ENCODE assay signal across 8 cellular contexts in genomic region chr1:156103521-156103947, GRCh38. TPM values are rescaled to one million over a fixed set of nuclear protein-coding genes. Genes with fewer than 3 reads are reported as not detected.
A peak's percentile ranks its signal among the peaks of the same experiment; 100 is the strongest.
DNase-seq lines count a peak whose midpoint lies in the region; ATAC-seq and TF ChIP-seq lines count a peak whose summit lies in the region.

No MANE protein-coding gene starts in this region.

- H3K27me3 ChIP-seq in CD8-positive, alpha-beta memory T cell (ENCODE audit: insufficient read depth, low read length, poor library complexity, severe bottlenecking): no peaks in the 10 kb centered on the region
- no peaks in the 10 kb centered on the region for H3K27me3 ChIP-seq in prostate gland (replicated peaks; ENCODE audit: insufficient read depth)

- H3K4me3 Mint-ChIP-seq in CD8-positive, alpha-beta memory T cell: peak overlapping the region in 4 of 7 donors; percentile 14 to 83 (median 29)
- no peak overlapping the region for H3K4me3 Mint-ChIP-seq in T-helper 2 cell treated with Interferon-gamma antibody and Interleukin-4, amounts not matched to agents 5 μg/mL and 100 μg/mL, for 36 hours

- H3K27ac ChIP-seq in CD8-positive, alpha-beta memory T cell (ENCODE audit: low read depth, low read length): peak overlapping the region; percentile 98
- H3K27ac ChIP-seq in prostate gland: peak overlapping the region; percentile 94 to 97

- H3K4me1 Mint-ChIP-seq in CD8-positive, alpha-beta memory T cell: peaks cover 38 to 59% (median 58%) of the 10 kb centered on the region in 3 donors
- H3K4me1 Mint-ChIP-seq in T-helper 2 cell treated with Interferon-gamma antibody and Interleukin-4, amounts not matched to agents 5 μg/mL and 100 μg/mL, for 36 hours (ENCODE audit: low read depth): peaks cover 47% of the 10 kb centered on the region

- peak overlapping the region; percentile 75 to 100 (median 100) for H3K27ac Mint-ChIP-seq in CD8-positive, alpha-beta memory T cell
- peak overlapping the region; percentile 72 for H3K27ac Mint-ChIP-seq in T-helper 2 cell treated with Interferon-gamma antibody and Interleukin-4, amounts not matched to agents 5 μg/mL and 100 μg/mL, for 36 hours

- H3K4me1 ChIP-seq in CD8-positive, alpha-beta memory T cell (ENCODE audit: insufficient read depth, low read length): peaks cover 36% of the 10 kb centered on the region
- peaks cover 26% of the 10 kb centered on the region for H3K4me1 ChIP-seq in prostate gland (replicated peaks)

- no peak for TF ChIP-seq POLR2A in prostate gland (IDR thresholded peaks at IDR 0.05)

- H3K4me3 ChIP-seq in CD8-positive, alpha-beta memory T cell (ENCODE audit: low read length): no peak overlapping the region
- H3K4me3 ChIP-seq in epithelial cell of esophagus (ENCODE audit: low read length) (peak overlapping the region; percentile 21), prostate gland (no peak overlapping the region)

- H3K9me3 ChIP-seq in CD8-positive, alpha-beta memory T cell (ENCODE audit: low read length): no peaks in the 10 kb centered on the region
- no peaks in the 10 kb centered on the region for H3K9me3 ChIP-seq in prostate gland

- H3K36me3 ChIP-seq in CD8-positive, alpha-beta memory T cell (ENCODE audit: insufficient read depth, low read length): no peaks in the 10 kb centered on the region
- H3K36me3 ChIP-seq in prostate gland: no peaks in the 10 kb centered on the region

- peaks cover 0 to 4% of the 10 kb centered on the region in 2 donors for H3K27me3 Mint-ChIP-seq in CD8-positive, alpha-beta memory T cell
- peaks cover 5% of the 10 kb centered on the region for H3K27me3 Mint-ChIP-seq in T-helper 2 cell treated with Interferon-gamma antibody and Interleukin-4, amounts not matched to agents 5 μg/mL and 100 μg/mL, for 36 hours (ENCODE audit: low read depth)

- TF ChIP-seq CTCF in epithelial cell of esophagus (IDR thresholded peaks at IDR 0.05; ENCODE audit: insufficient read depth, low read depth, low read length, missing control alignments) (no peak), prostate gland (IDR thresholded peaks at IDR 0.05) (no peak)

- DNase-seq in CD8-positive, alpha-beta memory T cell: peak in 1 of 5 donors; percentile 76
- DNase-seq in T-helper 2 cell treated with Interferon-gamma antibody and Interleukin-4, amounts not matched to agents 5 μg/mL and 100 μg/mL, for 36 hours (ENCODE audit: low spot score): no peak
- DNase-seq in epithelial cell of esophagus (ENCODE audit: low read depth): peak; percentile 53
- DNase-seq in prostate gland (ENCODE audit: low spot score): no peak
- DNase-seq in NCI-H2029 (lab: John Stamatoyannopoulos, UW): no peak
- DNase-seq in NOMO-1 treated with dmso at 0.1 percent for 144 hours (lab: John Stamatoyannopoulos, UW; ENCODE audit: unreplicated experiment): no peak

- POLR2A ChIA-PET in CD8-positive, alpha-beta memory T cell (lab: Charles Lee): interaction anchor here (0.5 to 1.4 kb wide), 3 partner anchors 12 to 382 kb away, joined by 3 to 5 read pairs (median 3); no protein-coding TSS in a partner anchor

- no peaks in the 10 kb centered on the region for H3K9me3 Mint-ChIP-seq in CD8-positive, alpha-beta memory T cell
- no peaks in the 10 kb centered on the region for H3K9me3 Mint-ChIP-seq in T-helper 2 cell treated with Interferon-gamma antibody and Interleukin-4, amounts not matched to agents 5 μg/mL and 100 μg/mL, for 36 hours

- CTCF ChIA-PET in CD8-positive, alpha-beta memory T cell (lab: Charles Lee): interaction anchor here (1.7 to 22.4 kb wide), 2 partner anchors 20 to 122 kb away, joined by 7 to 702 read pairs; partner anchors contain the start of gene LMNA

- intact Hi-C loops in prostate gland (cut with DNase I): no loop called here

- 31% methylated on average over 9 of the region's 9 CpGs for WGBS in prostate gland

- ATAC-seq in GM21723 (IDR thresholded peaks at IDR 0.05; ENCODE audit: unreplicated experiment): no peak
- no peak for ATAC-seq in GM19397 (IDR thresholded peaks at IDR 0.05; ENCODE audit: unreplicated experiment)

- no peaks in the 10 kb centered on the region for H3K36me3 Mint-ChIP-seq in CD8-positive, alpha-beta memory T cell
- H3K36me3 Mint-ChIP-seq in T-helper 2 cell treated with Interferon-gamma antibody and Interleukin-4, amounts not matched to agents 5 μg/mL and 100 μg/mL, for 36 hours (ENCODE audit: low read depth): no peaks in the 10 kb centered on the region

RNA-seq across cellular contexts. Expression of gene LMNA, which starts 11.0 kb away (rescaled TPM):
- total RNA-seq in CD8-positive, alpha-beta memory T cell: 100 to 1,000 TPM; 325 to 335 TPM
- polyA plus RNA-seq in CD8-positive, alpha-beta memory T cell: 13.9 TPM
- total RNA-seq in prostate gland: 100 to 1,000 TPM; 227 to 265 TPM

RNA-seq across cellular contexts. Expression of gene MEX3A, which starts 21.3 kb away (rescaled TPM):
- 1 to 10 TPM in 1 of 2 experiments, under 1 TPM in 1; 0.24 to 1.0 TPM for total RNA-seq in CD8-positive, alpha-beta memory T cell
- polyA plus RNA-seq in CD8-positive, alpha-beta memory T cell: not detected
- total RNA-seq in prostate gland: 1 to 10 TPM; 3.3 to 5.7 TPM

RNA-seq across cellular contexts. Expression of gene RAB25, which starts 42.6 kb away (rescaled TPM):
- total RNA-seq in CD8-positive, alpha-beta memory T cell: not detected
- polyA plus RNA-seq in CD8-positive, alpha-beta memory T cell: 0.76 TPM
- 100 to 1,000 TPM in 1 of 2 donors, 10 to 100 TPM in 1; 33.5 to 100 TPM for total RNA-seq in prostate gland

RNA-seq across cellular contexts. Expression of gene LAMTOR2, which starts 49.0 kb away (rescaled TPM):
- total RNA-seq in CD8-positive, alpha-beta memory T cell: 10 to 100 TPM; 61.9 to 67.4 TPM
- polyA plus RNA-seq in CD8-positive, alpha-beta memory T cell: 134 TPM
- 10 to 100 TPM; 48.0 to 91.4 TPM for total RNA-seq in prostate gland

RNA-seq across cellular contexts. Expression of gene SEMA4A, which starts 49.9 kb away (rescaled TPM):
- total RNA-seq in CD8-positive, alpha-beta memory T cell: 10 to 100 TPM; 21.6 to 23.0 TPM
- 10.7 TPM for polyA plus RNA-seq in CD8-positive, alpha-beta memory T cell
- total RNA-seq in prostate gland: 10 to 100 TPM; 22.9 to 44.9 TPM

Comparison
In these comparisons a context has a peak if more than half of its experiments do, and no peak if none do; other contexts are left out.
1. RNA of gene RAB25, which starts 42.6 kb away (total RNA-seq): 33.5 to 100 TPM in prostate gland; not detected in CD8-positive, alpha-beta memory T cell; every median in the first group is over 10 times any median in the second.